In genomic region chr1:23745515-23745914, GRCh38 we compare ENCODE assay signal across 1 cellular context.
A peak's percentile ranks its signal among the peaks of the same experiment; 100 is the strongest.
TF ChIP-seq lines count a peak whose summit lies in the region.

No MANE protein-coding gene starts in this region.

TF ChIP-seq in GM12878, 131 proteins besides CTCF, POLR2A, EP300 and RAD21:
- peak; percentile 18; the same call in 1 of the 2 replicates for TF ChIP-seq SMARCA5 (IDR thresholded peaks at IDR 0.05)
- no peak for TF ChIP-seq ZNF207 (IDR thresholded peaks at IDR 0.05; ENCODE audit: borderline replicate concordance)
- TF ChIP-seq SUPT20H (IDR thresholded peaks at IDR 0.05; ENCODE audit: borderline replicate concordance, control insufficient read depth, low read depth, low read length) = no peak
- no peak for TF ChIP-seq MEF2A (IDR thresholded peaks at IDR 0.05; ENCODE audit: insufficient read depth, low read depth, low read length)
- TF ChIP-seq SMC3 (IDR thresholded peaks at IDR 0.05; ENCODE audit: borderline replicate concordance, low read length) = peak; percentile 34; the same call in 1 of the 2 replicates
- no peak for TF ChIP-seq ZZZ3 (IDR thresholded peaks at IDR 0.05; ENCODE audit: control insufficient read depth, insufficient read length, low read depth)
- no peak for TF ChIP-seq CEBPZ (IDR thresholded peaks at IDR 0.05; ENCODE audit: low read depth, low read length)
- no peak for TF ChIP-seq RAD51 (IDR thresholded peaks at IDR 0.05)
- TF ChIP-seq ATF3 (IDR thresholded peaks at IDR 0.05; ENCODE audit: borderline replicate concordance, extremely low read depth, low read depth, low read length) = no peak
